Comparison of ENCODE assay signal across 18 cellular contexts in genomic region chr7:149153346-149153745, GRCh38.
"Had no signal": no experiment of that assay in that cellular context is flagged by ENCODE, and none has a peak within 500 bp of the region (broad histone marks: within the 10 kb centered on the region; RNA-seq: fewer than 3 reads in every experiment).

No MANE protein-coding gene starts in this region.

- H3K9me3 ChIP-seq: heart right ventricle, neutrophil, psoas muscle, right lobe of liver, thoracic aorta, transverse colon had no signal

- ATAC-seq: heart right ventricle; left lobe of liver; naive thymus-derived CD4-positive, alpha-beta T cell; psoas muscle; right lobe of liver; stimulated activated memory B cell treated with anti-CD40 and anti-IgM and Interleukin-4, amounts not matched to agents 10 μg/mL and 1 μg/mL and 100 μg/mL, for 72 hours; stimulated activated naive CD8-positive, alpha-beta T cell treated with anti-CD3 and anti-CD28 coated beads, Interleukin-15, amount 100 ng/mL, for 72 hours had no signal

- H3K4me3 ChIP-seq: coronary artery, heart right ventricle, psoas muscle, right lobe of liver, thoracic aorta, transverse colon had no signal

- H3K9me3 Mint-ChIP-seq: naive thymus-derived CD4-positive, alpha-beta T cell; stimulated activated memory B cell treated with anti-CD40 and anti-IgM and Interleukin-4, amounts not matched to agents 10 μg/mL and 1 μg/mL and 100 μg/mL, for 72 hours; stimulated activated naive CD8-positive, alpha-beta T cell treated with anti-CD3 and anti-CD28 coated beads, Interleukin-15, amount 100 ng/mL, for 72 hours had no signal

- DNase-seq: effector CD4-positive, alpha-beta T cell; heart right ventricle; hypothalamus; mammary epithelial cell; naive thymus-derived CD4-positive, alpha-beta T cell; psoas muscle; retina; right lobe of liver; stimulated activated CD4-positive, alpha-beta T cell treated with anti-CD3 and anti-CD28 coated beads, Interleukin-4, amount 100 ng/mL, for 1 hour; stimulated activated CD8-positive, alpha-beta memory T cell treated with anti-CD3 and anti-CD28 coated beads, Interleukin-4, amount 100 ng/mL, for 48 hours; stimulated activated naive CD8-positive, alpha-beta T cell treated with anti-CD3 and anti-CD28 coated beads, Interleukin-15, amount 100 ng/mL, for 72 hours; substantia nigra; transverse colon had no signal

- H3K4me3 Mint-ChIP-seq: naive thymus-derived CD4-positive, alpha-beta T cell; stimulated activated memory B cell treated with anti-CD40 and anti-IgM and Interleukin-4, amounts not matched to agents 10 μg/mL and 1 μg/mL and 100 μg/mL, for 72 hours; stimulated activated naive CD8-positive, alpha-beta T cell treated with anti-CD3 and anti-CD28 coated beads, Interleukin-15, amount 100 ng/mL, for 72 hours had no signal

- H3K27ac Mint-ChIP-seq: stimulated activated memory B cell treated with anti-CD40 and anti-IgM and Interleukin-4, amounts not matched to agents 10 μg/mL and 1 μg/mL and 100 μg/mL, for 72 hours; stimulated activated naive CD8-positive, alpha-beta T cell treated with anti-CD3 and anti-CD28 coated beads, Interleukin-15, amount 100 ng/mL, for 72 hours had no signal

- H3K27me3 Mint-ChIP-seq: naive thymus-derived CD4-positive, alpha-beta T cell; stimulated activated memory B cell treated with anti-CD40 and anti-IgM and Interleukin-4, amounts not matched to agents 10 μg/mL and 1 μg/mL and 100 μg/mL, for 72 hours; stimulated activated naive CD8-positive, alpha-beta T cell treated with anti-CD3 and anti-CD28 coated beads, Interleukin-15, amount 100 ng/mL, for 72 hours had no signal

- H3K27me3 ChIP-seq: heart right ventricle, neutrophil, right lobe of liver, transverse colon had no signal

- H3K27ac ChIP-seq: coronary artery, heart right ventricle, neutrophil, psoas muscle, right lobe of liver, thoracic aorta, transverse colon had no signal
